1 cellular context compared by ENCODE assay signal in genomic region chr7:64665980-64666674, GRCh38.
TF ChIP-seq lines count a peak whose summit lies in the region.

Gene ZNF107, plus strand, starts transcription at chr7:64666133. Its CDS starts 150 bp downstream, at chr7:64666283.

TF ChIP-seq in GM12878, 131 proteins besides CTCF, POLR2A, EP300 and RAD21 (continued from another document):
- TF ChIP-seq, protein P1, sequence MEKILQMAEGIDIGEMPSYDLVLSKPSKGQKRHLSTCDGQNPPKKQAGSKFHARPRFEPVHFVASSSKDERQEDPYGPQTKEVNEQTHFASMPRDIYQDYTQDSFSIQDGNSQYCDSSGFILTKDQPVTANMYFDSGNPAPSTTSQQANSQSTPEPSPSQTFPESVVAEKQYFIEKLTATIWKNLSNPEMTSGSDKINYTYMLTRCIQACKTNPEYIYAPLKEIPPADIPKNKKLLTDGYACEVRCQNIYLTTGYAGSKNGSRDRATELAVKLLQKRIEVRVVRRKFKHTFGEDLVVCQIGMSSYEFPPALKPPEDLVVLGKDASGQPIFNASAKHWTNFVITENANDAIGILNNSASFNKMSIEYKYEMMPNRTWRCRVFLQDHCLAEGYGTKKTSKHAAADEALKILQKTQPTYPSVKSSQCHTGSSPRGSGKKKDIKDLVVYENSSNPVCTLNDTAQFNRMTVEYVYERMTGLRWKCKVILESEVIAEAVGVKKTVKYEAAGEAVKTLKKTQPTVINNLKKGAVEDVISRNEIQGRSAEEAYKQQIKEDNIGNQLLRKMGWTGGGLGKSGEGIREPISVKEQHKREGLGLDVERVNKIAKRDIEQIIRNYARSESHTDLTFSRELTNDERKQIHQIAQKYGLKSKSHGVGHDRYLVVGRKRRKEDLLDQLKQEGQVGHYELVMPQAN (conservative IDR thresholded peaks at IDR 0.05): peak; percentile 97
- TF ChIP-seq NRF1 (conservative IDR thresholded peaks at IDR 0.05; ENCODE audit: low read depth, low read length): no peak
- no peak for TF ChIP-seq MEF2A (IDR thresholded peaks at IDR 0.05; ENCODE audit: insufficient read depth, low read depth, low read length)
- no peak for TF ChIP-seq NFXL1 (IDR thresholded peaks at IDR 0.05; ENCODE audit: borderline replicate concordance)
- TF ChIP-seq ETV6 (conservative IDR thresholded peaks at IDR 0.05 in 1 of 2, IDR thresholded peaks at IDR 0.05 in 1 of 2; ENCODE audit: borderline replicate concordance in 1 of 2, low read depth in 1 of 2): no peak
- TF ChIP-seq, protein P2, sequence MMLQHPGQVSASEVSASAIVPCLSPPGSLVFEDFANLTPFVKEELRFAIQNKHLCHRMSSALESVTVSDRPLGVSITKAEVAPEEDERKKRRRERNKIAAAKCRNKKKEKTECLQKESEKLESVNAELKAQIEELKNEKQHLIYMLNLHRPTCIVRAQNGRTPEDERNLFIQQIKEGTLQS (IDR thresholded peaks at IDR 0.05; ENCODE audit: borderline replicate concordance, extremely low read depth, low read depth, low read length): no peak
